Comparison of ENCODE assay signal across 1 cellular context in genomic region chr1:1013105-1013921, GRCh38.
TF ChIP-seq lines count a peak whose summit lies in the region.

Gene ISG15 (plus strand): TSS chr1:1013497. CDS start chr1:1013574, 77 bp downstream.

TF ChIP-seq in HepG2, 621 proteins besides CTCF, POLR2A, EP300 and RAD21 (continued from another document and continues in another):
- TF ChIP-seq ARNT2 (CRISPR knock-in tag; IDR thresholded peaks at IDR 0.05; ENCODE audit: low read depth) (no peak), SP1 (IDR thresholded peaks at IDR 0.05) (no peak), SP1 (CRISPR knock-in tag; IDR thresholded peaks at IDR 0.05) (peak; percentile 54), TFDP2 (CRISPR knock-in tag; IDR thresholded peaks at IDR 0.05) (no peak), ZNF784 (CRISPR knock-in tag; IDR thresholded peaks at IDR 0.05; ENCODE audit: borderline replicate concordance) (no peak), TERF1 (CRISPR knock-in tag; IDR thresholded peaks at IDR 0.05) (no peak), SOX5 (CRISPR knock-in tag; IDR thresholded peaks at IDR 0.05; ENCODE audit: borderline replicate concordance) (no peak), MLXIP (CRISPR knock-in tag; IDR thresholded peaks at IDR 0.05; ENCODE audit: borderline replicate concordance) (no peak), ELF1 (CRISPR knock-in tag; IDR thresholded peaks at IDR 0.05) (peak; percentile 79), ZNF552 (CRISPR knock-in tag; IDR thresholded peaks at IDR 0.05; ENCODE audit: borderline replicate concordance) (no peak), TAF15 (IDR thresholded peaks at IDR 0.05; ENCODE audit: low read depth, low read length, poor library complexity, severe bottlenecking) (no peak), ZNF790 (CRISPR knock-in tag; IDR thresholded peaks at IDR 0.05; ENCODE audit: borderline replicate concordance) (no peak), POLR2AphosphoS2 (IDR thresholded peaks at IDR 0.05; ENCODE audit: low read depth, low read length) (no peak), NR1H2 (CRISPR knock-in tag; IDR thresholded peaks at IDR 0.05; ENCODE audit: borderline replicate concordance, low read depth) (no peak), NCOR1 (IDR thresholded peaks at IDR 0.05; ENCODE audit: borderline replicate concordance, low read length) (no peak), ATF5 (CRISPR knock-in tag; IDR thresholded peaks at IDR 0.05; ENCODE audit: low read depth) (no peak), MAFF (IDR thresholded peaks at IDR 0.05; ENCODE audit: low read depth, low read length) (no peak), PAWR (CRISPR knock-in tag; IDR thresholded peaks at IDR 0.05; ENCODE audit: borderline replicate concordance) (no peak), ZKSCAN1 (IDR thresholded peaks at IDR 0.05; ENCODE audit: low read length) (no peak), EED (CRISPR knock-in tag; IDR thresholded peaks at IDR 0.05) (0 out of 2 replicates have a peak, but pooled peaks have one; percentile 67), EHMT2 (IDR thresholded peaks at IDR 0.05; ENCODE audit: borderline replicate concordance, low read depth, low read length) (no peak), REL (CRISPR knock-in tag; conservative IDR thresholded peaks at IDR 0.05) (no peak), ELF3 (CRISPR knock-in tag; IDR thresholded peaks at IDR 0.05) (peak; percentile 42), ZNF264 (CRISPR knock-in tag; IDR thresholded peaks at IDR 0.05) (no peak), ZBTB46 (CRISPR knock-in tag; IDR thresholded peaks at IDR 0.05; ENCODE audit: borderline replicate concordance) (no peak), ZNF512B (CRISPR knock-in tag; IDR thresholded peaks at IDR 0.05; ENCODE audit: borderline replicate concordance) (no peak), BRCA1 (CRISPR knock-in tag; IDR thresholded peaks at IDR 0.05) (no peak), HMG20A (CRISPR knock-in tag; IDR thresholded peaks at IDR 0.05; ENCODE audit: borderline replicate concordance) (no peak), REPIN1 (CRISPR knock-in tag; IDR thresholded peaks at IDR 0.05; ENCODE audit: borderline replicate concordance, low read depth) (no peak), POGK (CRISPR knock-in tag; conservative IDR thresholded peaks at IDR 0.05) (no peak), ATF2 (CRISPR knock-in tag; IDR thresholded peaks at IDR 0.05) (peak; percentile 63), HMGXB3 (CRISPR knock-in tag; IDR thresholded peaks at IDR 0.05; ENCODE audit: borderline replicate concordance) (peak; percentile 37; the same call in 1 of the 2 replicates), PRPF4 (IDR thresholded peaks at IDR 0.05; ENCODE audit: low read depth, low read length, poor library complexity, severe bottlenecking) (no peak), ZNF839 (CRISPR knock-in tag; IDR thresholded peaks at IDR 0.05; ENCODE audit: borderline replicate concordance) (no peak), ZNF7 (CRISPR knock-in tag; IDR thresholded peaks at IDR 0.05) (no peak), SMARCE1 (IDR thresholded peaks at IDR 0.05; ENCODE audit: borderline replicate concordance) (no peak), KLF13 (CRISPR knock-in tag; IDR thresholded peaks at IDR 0.05) (0 out of 2 replicates have a peak, but pooled peaks have one; percentile 12), FOXK2 (IDR thresholded peaks at IDR 0.05) (no peak), ZBTB44 (CRISPR knock-in tag; IDR thresholded peaks at IDR 0.05) (no peak)
